In genomic region chr9:77968506-77968905, GRCh38 we compare ENCODE assay signal across 23 cellular contexts.
"Had no signal": no experiment of that assay in that cellular context is flagged by ENCODE, and none has a peak within 500 bp of the region (broad histone marks: within the 10 kb centered on the region; RNA-seq: fewer than 3 reads in every experiment).

No MANE protein-coding gene starts in this region.

- H3K9me3 Mint-ChIP-seq: T-cell had no signal

- DNase-seq: activated CD4-positive, alpha-beta T cell treated with anti-CD3 and anti-CD28 coated beads for 4 hours; activated CD8-positive, alpha-beta memory T cell treated with anti-CD3 and anti-CD28 coated beads, Interleukin-2, amount 50 U/mL, for 48 hours; activated CD8-positive, alpha-beta T cell treated with anti-CD3 and anti-CD28 coated beads, Interleukin-2, amount 10 ng/mL, durations not matched to agents 7 days and 5 days; activated naive CD4-positive, alpha-beta T cell; activated T-cell treated with anti-CD3 and anti-CD28 coated beads, Interleukin-2, amount 50 U/mL, for 1 hour; aorta; caudate nucleus; colonic mucosa; KG1; MG63; MV-4-11; NCI-H2029; NCI-H2107; NCI-H226; NCI-H510A treated with DMSO at 0.1 percent for 48 hours; SHP77 treated with DMSO at 0.1 percent for 48 hours; T-cell; T-helper 2 cell had no signal

- H3K27ac Mint-ChIP-seq: activated CD8-positive, alpha-beta T cell treated with anti-CD3 and anti-CD28 coated beads, Interleukin-2, amount 10 ng/mL, durations not matched to agents 7 days and 5 days; activated naive CD4-positive, alpha-beta T cell treated with anti-CD3 and anti-CD28 coated beads, Interleukin-2, amount 50 U/mL, for 24 hours; T-cell had no signal

- H3K9me3 ChIP-seq: breast epithelium, colonic mucosa, MG63 had no signal

- H3K27me3 ChIP-seq: breast epithelium, colonic mucosa, MG63 had no signal

- H3K27me3 Mint-ChIP-seq: activated naive CD4-positive, alpha-beta T cell treated with anti-CD3 and anti-CD28 coated beads, Interleukin-2, amount 50 U/mL, for 24 hours; T-cell had no signal

- H3K4me3 Mint-ChIP-seq: activated CD8-positive, alpha-beta T cell treated with anti-CD3 and anti-CD28 coated beads, Interleukin-2, amount 10 ng/mL, durations not matched to agents 7 days and 5 days; activated naive CD4-positive, alpha-beta T cell treated with anti-CD3 and anti-CD28 coated beads, Interleukin-2, amount 50 U/mL, for 24 hours; T-cell had no signal

- H3K4me1 ChIP-seq: colonic mucosa had no signal

- H3K4me3 ChIP-seq: breast epithelium, colonic mucosa, MG63, PC-9 had no signal

- ATAC-seq: activated CD4-positive, CD25-positive, alpha-beta regulatory T cell treated with anti-CD3 and anti-CD28 coated beads, Interleukin-2, amount 50 U/mL, for 24 hours; activated CD8-positive, alpha-beta T cell treated with anti-CD3 and anti-CD28 coated beads, Interleukin-2, amount 10 ng/mL, durations not matched to agents 7 days and 5 days; T-cell had no signal

- H3K27ac ChIP-seq: colonic mucosa, PC-9, VCaP had no signal

- H3K36me3 ChIP-seq: breast epithelium, colonic mucosa, MG63 had no signal
